8 cellular contexts compared by ENCODE assay signal in the genomic region with DNA sequence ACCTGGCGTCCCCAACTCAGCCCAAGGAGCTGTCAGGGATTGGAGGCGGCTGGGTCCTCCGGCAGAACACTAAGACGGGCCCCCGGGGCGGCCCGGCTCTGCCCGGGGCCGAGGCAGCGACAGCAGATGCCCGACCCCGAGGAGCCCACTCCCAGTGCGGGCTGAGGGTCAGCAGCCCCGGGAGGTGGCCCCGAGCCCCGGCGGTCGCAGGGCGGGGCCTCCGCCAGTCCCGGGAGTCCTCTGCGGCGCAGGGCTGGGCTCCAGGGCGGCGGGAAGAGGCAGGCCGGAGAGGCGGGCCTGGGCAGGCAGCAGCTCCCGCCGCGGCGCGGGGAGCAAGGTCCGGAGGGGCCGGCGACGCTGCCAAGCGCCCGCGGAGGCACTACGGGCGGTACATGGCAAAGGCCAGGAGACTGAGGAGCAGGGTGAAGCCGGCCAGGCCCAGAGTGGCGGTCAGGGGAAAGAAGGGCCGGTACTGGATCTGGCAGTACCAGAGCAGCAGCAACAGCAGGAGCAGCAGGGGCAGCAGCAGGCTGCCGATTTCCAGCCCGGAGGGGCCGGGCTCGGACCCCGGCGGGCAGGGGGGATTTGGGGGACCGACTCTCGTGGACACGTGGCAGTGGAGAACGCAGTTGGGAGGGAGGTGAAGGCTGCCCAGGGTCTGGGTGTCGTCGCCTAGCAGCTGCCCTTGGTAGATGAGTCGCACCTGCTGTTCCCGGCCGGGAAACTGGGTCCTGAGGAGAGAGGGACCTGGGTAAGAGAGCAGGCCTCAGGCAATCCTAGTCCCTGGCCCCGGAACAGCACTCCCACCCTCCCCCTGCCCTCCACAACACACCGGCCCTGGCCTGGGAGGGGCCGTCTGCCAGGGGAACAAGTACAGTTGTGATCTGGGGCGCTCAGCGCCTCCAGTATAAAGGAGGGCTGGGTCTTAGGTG. TPM values are rescaled to one million over a fixed set of nuclear protein-coding genes. Genes with fewer than 3 reads are reported as not detected.
DNase-seq lines count a peak whose midpoint lies in the region; ATAC-seq and TF ChIP-seq lines count a peak whose summit lies in the region.

No MANE protein-coding gene starts in this region.

- CTCF ChIA-PET in CD4-positive, alpha-beta T cell (lab: Charles Lee) = no interaction called here

- no peak for TF ChIP-seq CTCF in CD4-positive, alpha-beta T cell (IDR thresholded peaks at IDR 0.05)
- no peak for TF ChIP-seq CTCF in astrocyte of the spinal cord (IDR thresholded peaks at IDR 0.05; ENCODE audit: low read depth, low read length)
- TF ChIP-seq CTCF in testis (IDR thresholded peaks at IDR 0.05) = no peak

- in situ Hi-C loops in astrocyte of the spinal cord (cut with HindIII; ENCODE audit: low sequenced_read_pairs) (no loop called here), G401 (cut with HindIII; ENCODE audit: low sequenced_read_pairs) (no loop called here)

- H3K36me3 ChIP-seq in HUES64 (ENCODE audit: insufficient read depth, low read length) (no peaks in the 10 kb centered on the region), testis (ENCODE audit: low read depth, missing control alignments) (no peaks in the 10 kb centered on the region)

- peaks cover 18% of the 10 kb centered on the region for H3K36me3 Mint-ChIP-seq in CD4-positive, alpha-beta T cell (ENCODE audit: low read depth)

- peaks cover 34% of the 10 kb centered on the region for H3K4me1 ChIP-seq in HUES64 (ENCODE audit: insufficient read depth, low read length)
- H3K4me1 ChIP-seq in testis = peaks cover 45% of the 10 kb centered on the region

- peak overlapping the region; percentile 42; the same call in 1 of the 2 replicates for H3K9ac ChIP-seq in HUES64 (ENCODE audit: low read depth, low read length)

- ATAC-seq in CD4-positive, alpha-beta T cell (ENCODE audit: poor library complexity) = no peak

- H3K4me1 Mint-ChIP-seq in CD4-positive, alpha-beta T cell (ENCODE audit: low read depth) = peaks cover 48% of the 10 kb centered on the region

- H3K27ac ChIP-seq in CD4-positive, alpha-beta T cell (ENCODE audit: low read depth, low read length) = peak overlapping the region; percentile 92
- H3K27ac ChIP-seq in HUES64 (ENCODE audit: low read depth, low read length) (peak overlapping the region; percentile 55; the same call in 1 of the 2 replicates), testis (peak overlapping the region; percentile 94 to 97)

- H3K4me3 ChIP-seq in HUES64 (ENCODE audit: low read length) = peak overlapping the region; percentile 98
- peak overlapping the region; percentile 25 for H3K4me3 ChIP-seq in astrocyte of the spinal cord (ENCODE audit: low read depth, low read length)
- peak overlapping the region; percentile 81 to 90 for H3K4me3 ChIP-seq in testis

- no peaks in the 10 kb centered on the region for H3K27me3 ChIP-seq in CD4-positive, alpha-beta T cell (ENCODE audit: control insufficient read depth, insufficient read depth, low read length)
- H3K27me3 ChIP-seq in HUES64 (ENCODE audit: insufficient read depth, low read length) (peaks cover 20% of the 10 kb centered on the region), testis (no peaks in the 10 kb centered on the region)

- H3K9me3 Mint-ChIP-seq in CD4-positive, alpha-beta T cell = no peaks in the 10 kb centered on the region

- POLR2A ChIA-PET in CD4-positive, alpha-beta T cell (lab: Charles Lee) = interaction anchor here (0.7 to 1.6 kb wide), 7 partner anchors 8 to 106 kb away, joined by 3 to 15 read pairs (median 5); partner anchors contain the start of genes ABCB8, CDK5 and SLC4A2

- H3K9me3 ChIP-seq in CD4-positive, alpha-beta T cell (ENCODE audit: control insufficient read depth, low read length) = no peaks in the 10 kb centered on the region
- no peaks in the 10 kb centered on the region for H3K9me3 ChIP-seq in HUES64 (ENCODE audit: insufficient read depth, low read depth, low read length)
- H3K9me3 ChIP-seq in testis = no peaks in the 10 kb centered on the region

- 26% methylated on average over 64 of the region's 64 CpGs for WGBS in HUES64
- WGBS in testis, 2 donors = 11 to 20% methylated on average over 19 to 64 of the region's 64 CpGs

- peak overlapping the region; percentile 85 for H3K27ac Mint-ChIP-seq in CD4-positive, alpha-beta T cell

- intact Hi-C loops in CD4-positive, alpha-beta T cell (cut with DNase I, micrococcal nuclease) = loop anchor here in 1 of 2 experiments (5.0 to 10.0 kb wide), 3 partner anchors 107 to 1369 kb away; partner anchors contain the start of genes KCNH2 and ZNF862
- intact Hi-C loops in testis (cut with DNase I; ENCODE audit: low total_unique reads) = no loop called here

- DNase-seq in CD4-positive, alpha-beta T cell = no peak
- DNase-seq in astrocyte of the spinal cord (ENCODE audit: low read depth, low spot score) = no peak
- peak; percentile 50 for DNase-seq in kidney tubule cell (ENCODE audit: low spot score)
- DNase-seq in testis = no peak
- DNase-seq in stimulated activated CD4-positive, alpha-beta T cell treated with anti-CD3 and anti-CD28 coated beads, Interleukin-12 subunit alpha, Interleukin-12 subunit beta, amount 100 ng/mL, for 4 hours = no peak
- DNase-seq in G401 (ENCODE audit: low spot score) = no peak
- no peak for DNase-seq in GM19238 (ENCODE audit: insufficient read length, low spot score)

- no peak for TF ChIP-seq POLR2A in testis (IDR thresholded peaks at IDR 0.05)

- H3K4me3 Mint-ChIP-seq in CD4-positive, alpha-beta T cell = peak overlapping the region; percentile 92

- H3K27me3 Mint-ChIP-seq in CD4-positive, alpha-beta T cell = peaks cover 4% of the 10 kb centered on the region

RNA-seq across cellular contexts. Expression of gene FASTK, which starts 0.8 kb away (rescaled TPM):
- 10 to 100 TPM; 82.2 to 84.2 TPM for total RNA-seq in CD4-positive, alpha-beta T cell
- 39.7 TPM for polyA plus RNA-seq in HUES64 (2013, experiment 1 of 2)
- polyA plus RNA-seq in HUES64 (2013, experiment 2 of 2) = 35.6 TPM
- total RNA-seq in testis = 100 to 1,000 TPM; 114 to 124 TPM
- 60.3 TPM for polyA plus RNA-seq in testis (ENCODE audit: insufficient read depth, low read depth, low replicate concordance)
- total RNA-seq in G401 (2014; rRNA removed; shearing (Covaris generic)) = 57.2 and 62.9 TPM in 2 replicates

RNA-seq across cellular contexts. Expression of gene TMUB1, which starts 1.9 kb away (rescaled TPM):
- total RNA-seq in CD4-positive, alpha-beta T cell = 10 to 100 TPM; 44.5 to 46.6 TPM
- 34.7 TPM for polyA plus RNA-seq in HUES64 (2013, experiment 1 of 2)
- polyA plus RNA-seq in HUES64 (2013, experiment 2 of 2) = 37.9 TPM
- 10 to 100 TPM; 63.2 to 68.7 TPM for total RNA-seq in testis
- 30.8 TPM for polyA plus RNA-seq in testis (ENCODE audit: insufficient read depth, low read depth, low replicate concordance)
- 94.3 and 112 TPM in 2 replicates for total RNA-seq in G401 (2014; rRNA removed; shearing (Covaris generic))

RNA-seq across cellular contexts. Expression of gene AGAP3, which starts 4.8 kb away (rescaled TPM):
- total RNA-seq in CD4-positive, alpha-beta T cell = 10 to 100 TPM; 43.2 to 44.6 TPM
- polyA plus RNA-seq in HUES64 (2013, experiment 1 of 2) = 36.3 TPM
- polyA plus RNA-seq in HUES64 (2013, experiment 2 of 2) = 35.4 TPM
- 10 to 100 TPM; 65.6 to 90.5 TPM for total RNA-seq in testis
- polyA plus RNA-seq in testis (ENCODE audit: insufficient read depth, low read depth, low replicate concordance) = 44.1 TPM
- total RNA-seq in G401 (2014; rRNA removed; shearing (Covaris generic)) = 49.4 and 51.9 TPM in 2 replicates

RNA-seq across cellular contexts. Expression of gene SLC4A2, which starts 22.0 kb away (rescaled TPM):
- total RNA-seq in CD4-positive, alpha-beta T cell = 10 to 100 TPM; 27.1 to 31.4 TPM
- 57.5 TPM for polyA plus RNA-seq in HUES64 (2013, experiment 1 of 2)
- polyA plus RNA-seq in HUES64 (2013, experiment 2 of 2) = 49.5 TPM
- total RNA-seq in testis = 100 to 1,000 TPM; 147 to 153 TPM
- 68.9 TPM for polyA plus RNA-seq in testis (ENCODE audit: insufficient read depth, low read depth, low replicate concordance)
- 363 and 382 TPM in 2 replicates for total RNA-seq in G401 (2014; rRNA removed; shearing (Covaris generic))

RNA-seq across cellular contexts. Expression of gene CDK5, which starts 23.7 kb away (rescaled TPM):
- 1 to 10 TPM; 3.1 to 3.5 TPM for total RNA-seq in CD4-positive, alpha-beta T cell
- 17.2 TPM for polyA plus RNA-seq in HUES64 (2013, experiment 1 of 2)
- 18.1 TPM for polyA plus RNA-seq in HUES64 (2013, experiment 2 of 2)
- total RNA-seq in testis = 10 to 100 TPM; 10.5 to 15.4 TPM
- 7.1 TPM for polyA plus RNA-seq in testis (ENCODE audit: insufficient read depth, low read depth, low replicate concordance)
- total RNA-seq in G401 (2014; rRNA removed; shearing (Covaris generic)) = 18.5 and 25.3 TPM in 2 replicates

Comparison
In these comparisons a context has a peak if more than half of its experiments do, and no peak if none do; other contexts are left out.
1. H3K4me3 ChIP-seq: peak in every context shown above with its lines; median percentile 98 in HUES64; 86 in testis; 25 in astrocyte of the spinal cord.